Comparison of ENCODE assay signal across 16 cellular contexts in genomic region chrX:121641560-121641959, GRCh38.
DNase-seq lines count a peak whose midpoint lies in the region; ATAC-seq, FAIRE-seq and TF ChIP-seq lines count a peak whose summit lies in the region.
"Had no signal": no experiment of that assay in that cellular context is flagged by ENCODE, and none has a peak within 500 bp of the region (broad histone marks: within the 10 kb centered on the region; RNA-seq: fewer than 3 reads in every experiment).

No MANE protein-coding gene starts in this region.

- H3K4me3 ChIP-seq in astrocyte of the spinal cord (ENCODE audit: low read depth, low read length) = no peak overlapping the region
- no peak overlapping the region for H3K4me3 ChIP-seq in keratinocyte (ENCODE audit: control insufficient read depth in 2 of 3, extremely low read depth in 1 of 3, insufficient read depth in 2 of 3, low read depth in 1 of 3, low read length in 3 of 3)
- H3K4me3 ChIP-seq: spleen, uterus had no signal

- no peaks in the 10 kb centered on the region for H3K27me3 Mint-ChIP-seq in Calu3 (ENCODE audit: unreplicated experiment)
- H3K27me3 Mint-ChIP-seq: naive thymus-derived CD8-positive, alpha-beta T cell had no signal

- H3K4me1 Mint-ChIP-seq in Calu3 (ENCODE audit: low read depth, unreplicated experiment) = peaks cover 23% of the 10 kb centered on the region
- H3K4me1 Mint-ChIP-seq: naive thymus-derived CD8-positive, alpha-beta T cell had no signal

- H3K27ac ChIP-seq in keratinocyte (ENCODE audit: control insufficient read depth, insufficient read depth, low read length) = no peak overlapping the region
- H3K27ac ChIP-seq: spleen, uterus, WERI-Rb-1 had no signal

- in situ Hi-C loops in astrocyte of the spinal cord (cut with HindIII; ENCODE audit: low sequenced_read_pairs) = no loop called here

- H3K27ac Mint-ChIP-seq in Calu3 (ENCODE audit: unreplicated experiment) = peak overlapping the region; percentile 79
- H3K27ac Mint-ChIP-seq: naive thymus-derived CD8-positive, alpha-beta T cell had no signal

- H3K4me3 Mint-ChIP-seq in Calu3 (ENCODE audit: low read depth, unreplicated experiment) = no peak overlapping the region
- H3K4me3 Mint-ChIP-seq: naive thymus-derived CD8-positive, alpha-beta T cell had no signal

- DNase-seq in Calu3 (no peak), M059J (ENCODE audit: low read depth) (peak; percentile 17), astrocyte of the spinal cord (ENCODE audit: low read depth, low spot score) (peak; percentile 67), keratinocyte (ENCODE audit: low read depth, low spot score) (no peak), T-helper 9 cell (no peak)
- no peak for DNase-seq in stimulated activated CD4-positive, alpha-beta T cell treated with anti-CD3 and anti-CD28 coated beads, Interleukin-2, amount 100 ng/mL, for 24 hours
- DNase-seq: activated T-cell treated with anti-CD3 and anti-CD28 coated beads for 4 hours; DMS 273 treated with DMSO at 0.1 percent for 48 hours; naive thymus-derived CD8-positive, alpha-beta T cell; NCI-H2081 treated with DMSO at 0.1 percent for 48 hours; RPMI8226; spleen; uterus; WERI-Rb-1 had no signal

- H3K36me3 ChIP-seq in keratinocyte (ENCODE audit: control insufficient read depth in 2 of 2, extremely low read depth in 1 of 2, insufficient read depth in 2 of 2, low read length in 2 of 2) = no peaks in the 10 kb centered on the region
- H3K36me3 ChIP-seq: spleen, uterus, WERI-Rb-1 had no signal

- H3K36me3 Mint-ChIP-seq in Calu3 (ENCODE audit: insufficient read depth, unreplicated experiment) = no peaks in the 10 kb centered on the region
- H3K36me3 Mint-ChIP-seq: naive thymus-derived CD8-positive, alpha-beta T cell had no signal

- no peak for TF ChIP-seq CTCF in Calu3 (IDR thresholded peaks at IDR 0.05; ENCODE audit: unreplicated experiment)
- no peak for TF ChIP-seq CTCF in astrocyte of the spinal cord (IDR thresholded peaks at IDR 0.05; ENCODE audit: low read depth, low read length)
- TF ChIP-seq CTCF in keratinocyte (optimal IDR thresholded peaks at IDR 0.05 in 1 of 3, IDR thresholded peaks at IDR 0.05 in 1 of 3, conservative IDR thresholded peaks at IDR 0.05 in 1 of 3; ENCODE audit: extremely low read depth in 1 of 3, insufficient read depth in 2 of 3, low read length in 3 of 3) = no peak

- no peak overlapping the region for H3K9ac ChIP-seq in keratinocyte (ENCODE audit: control insufficient read depth, extremely low read depth, insufficient read depth, low read length)

- H3K9me3 Mint-ChIP-seq in Calu3 (ENCODE audit: low read depth, unreplicated experiment) = no peaks in the 10 kb centered on the region
- H3K9me3 Mint-ChIP-seq: naive thymus-derived CD8-positive, alpha-beta T cell had no signal

- no peaks in the 10 kb centered on the region for H3K79me2 ChIP-seq in keratinocyte (ENCODE audit: control insufficient read depth, insufficient read depth, low read length)

- H3K9me3 ChIP-seq in keratinocyte (ENCODE audit: control insufficient read depth, low read depth, low read length) = no peaks in the 10 kb centered on the region
- H3K9me3 ChIP-seq: spleen, uterus had no signal

- H3K9me1 ChIP-seq in keratinocyte (ENCODE audit: control insufficient read depth, extremely low read depth, insufficient read depth, low read length) = no peaks in the 10 kb centered on the region

- H3K4me2 ChIP-seq in keratinocyte (ENCODE audit: control insufficient read depth, extremely low read depth, insufficient read depth, low read depth, low read length) = peak overlapping the region; percentile 53

- CTCF ChIA-PET in Calu3 (lab: Charles Lee) = no interaction called here

- ATAC-seq in GM21576 (IDR thresholded peaks at IDR 0.05; ENCODE audit: unreplicated experiment) = no peak
- no peak for ATAC-seq in GM18907 (IDR thresholded peaks at IDR 0.05; ENCODE audit: unreplicated experiment)
- ATAC-seq: naive thymus-derived CD8-positive, alpha-beta T cell had no signal

- FAIRE-seq in keratinocyte (lab: Jason Lieb, UNC) = peak; percentile 52

- intact Hi-C loops in Calu3 (cut with micrococcal nuclease; ENCODE audit: unreplicated experiment) = loop anchor here (5.0 kb wide), 1 partner anchor 44 kb away; no protein-coding TSS in a partner anchor

- no peak overlapping the region for H2AFZ ChIP-seq in keratinocyte (ENCODE audit: control insufficient read depth, low read length)

- no peaks in the 10 kb centered on the region for H4K20me1 ChIP-seq in keratinocyte (ENCODE audit: control insufficient read depth, extremely low read depth, insufficient read depth, low read length)

- no TSS peak for BruUV-seq in Calu3 (replicated peaks; lab: Mats Ljungman, UMichigan)

- H3K27me3 ChIP-seq in keratinocyte (ENCODE audit: control insufficient read depth, extremely low read depth, insufficient read depth, low read length) = no peaks in the 10 kb centered on the region
- H3K27me3 ChIP-seq: spleen, uterus had no signal

- dilution Hi-C loops in keratinocyte (cut with MboI; ENCODE audit: extremely low pct_ligation_motif_present, low sequenced_read_pairs) = no loop called here

- peaks cover 2% of the 10 kb centered on the region for H3K4me1 ChIP-seq in keratinocyte (ENCODE audit: control insufficient read depth, extremely low read depth, insufficient read depth, low read length)
- H3K4me1 ChIP-seq: spleen, uterus had no signal

Comparison
In these comparisons a context has a peak if more than half of its experiments do, and no peak if none do; other contexts are left out.
1. DNase-seq: peak in M059J (single experiment) and astrocyte of the spinal cord (single experiment); none in Calu3 (single experiment), keratinocyte (single experiment), stimulated activated CD4-positive, alpha-beta T cell treated with anti-CD3 and anti-CD28 coated beads, Interleukin-2, amount 100 ng/mL, for 24 hours (0 of 2) and T-helper 9 cell (single experiment).